ENCODE assay signal across 9 cellular contexts in the genomic region with DNA sequence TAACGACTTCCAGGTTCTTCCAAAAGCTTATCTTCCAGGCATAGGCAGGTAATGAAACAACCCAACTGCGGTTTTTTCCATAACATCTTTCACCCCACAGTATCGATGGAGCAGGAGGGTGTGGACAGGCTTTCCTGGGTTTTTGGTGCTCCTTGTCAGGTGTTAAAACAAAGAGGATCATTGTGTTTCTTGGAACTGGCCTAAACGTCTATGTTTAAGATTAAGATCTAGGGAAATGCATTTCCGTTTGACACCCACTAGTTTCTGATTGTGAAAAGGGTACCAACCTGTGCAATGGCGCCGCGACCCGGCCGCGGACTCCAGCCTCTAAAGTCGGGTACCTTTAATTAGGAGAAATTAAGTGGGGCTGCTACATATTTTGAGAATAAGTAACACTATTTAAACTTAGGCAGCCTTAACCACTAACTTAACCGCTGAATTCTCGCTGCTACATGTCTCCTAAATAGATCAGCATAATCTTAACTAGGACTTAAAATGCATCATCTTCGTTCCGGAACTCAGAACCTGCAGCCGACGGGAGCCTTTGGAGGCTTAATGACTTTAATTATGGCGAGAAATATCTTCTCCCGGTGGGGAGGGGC. TPM values are rescaled to one million over a fixed set of nuclear protein-coding genes. Genes with fewer than 3 reads are reported as not detected.
DNase-seq lines count a peak whose midpoint lies in the region; ATAC-seq, FAIRE-seq and TF ChIP-seq lines count a peak whose summit lies in the region.
"Had no signal": no experiment of that assay in that cellular context is flagged by ENCODE, and none has a peak within 500 bp of the region (broad histone marks: within the 10 kb centered on the region; RNA-seq: fewer than 3 reads in every experiment).

No MANE protein-coding gene starts in this region.

- SMC1A ChIA-PET in GM12878 (lab: Charles Lee; ENCODE audit: uncharacterized antibody, unreplicated experiment): interaction anchor here (0.6 to 4.7 kb wide), 13 partner anchors 8 to 200 kb away, joined by 3 to 43 read pairs (median 7); no protein-coding TSS in a partner anchor

- TF ChIP-seq EP300 in GM12878 (IDR thresholded peaks at IDR 0.05; ENCODE audit: borderline replicate concordance in 1 of 2, control insufficient read depth in 1 of 2, low read depth in 2 of 2, low read length in 2 of 2): no peak

- H3K9ac ChIP-seq in GM12878 (ENCODE audit: control insufficient read depth, insufficient read depth, low read length): no peak overlapping the region

- H3K4me3 ChIP-seq in GM12878 (no peak overlapping the region), left lung (peak overlapping the region; percentile 28 to 34), thoracic aorta (peak overlapping the region; percentile 70)

- in situ Hi-C loops in GM12878 (cut with MboI): loop anchor here (25.0 kb wide), 1 partner anchor 993 kb away; no protein-coding TSS in a partner anchor

- 10% methylated on average over 20 of the region's 20 CpGs for WGBS in GM12878 (ENCODE audit: insufficient coverage, insufficient replicate concordance, low lambda C conversion rate, missing lambda C conversion rate)

- no peak for TF ChIP-seq POLR2A in GM12878 (IDR thresholded peaks at IDR 0.05; ENCODE audit: low read depth, low read length)

- H3K36me3 ChIP-seq in GM12878 (ENCODE audit: control insufficient read depth in 2 of 2, insufficient read depth in 2 of 2, low read length in 1 of 2) (no peaks in the 10 kb centered on the region; a peak in 1 of 4 replicates), left lung (no peaks in the 10 kb centered on the region), thoracic aorta (no peaks in the 10 kb centered on the region)

- POLR2A ChIA-PET in activated CD4-positive, alpha-beta T cell treated with anti-CD3 and anti-CD28 coated beads, Interleukin-2, amount 10 ng/mL, durations not matched to agents 7 days and 5 days (lab: Charles Lee): no interaction called here
- POLR2A ChIA-PET in GM12878 (lab: Charles Lee): interaction anchor here (0.7 to 1.1 kb wide), 3 partner anchors 14 to 109 kb away, joined by 3 to 4 read pairs (median 4); no protein-coding TSS in a partner anchor

- peaks cover 55% of the 10 kb centered on the region for H3K27me3 Mint-ChIP-seq in activated CD4-positive, alpha-beta T cell treated with anti-CD3 and anti-CD28 coated beads, Interleukin-2, amount 10 ng/mL, durations not matched to agents 7 days and 5 days

- no TSS peak for BruUV-seq in GM12878 (replicated peaks; lab: Mats Ljungman, UMichigan)

- H3K79me2 ChIP-seq in GM12878 (ENCODE audit: control insufficient read depth, insufficient read depth, low read length): no peaks in the 10 kb centered on the region

- ATAC-seq in GM12878: no peak
- peak; percentile 1 for ATAC-seq in left lung
- ATAC-seq in thoracic aorta (ENCODE audit: insufficient number of reproducible peaks, low FRiP score, low read depth): no peak
- ATAC-seq in GM19395 (IDR thresholded peaks at IDR 0.05; ENCODE audit: unreplicated experiment): no peak

- no peak for TF ChIP-seq RAD21 in GM12878 (IDR thresholded peaks at IDR 0.05; ENCODE audit: insufficient read depth, low read depth, low read length)

- TF ChIP-seq CTCF in GM12878 (IDR thresholded peaks at IDR 0.05 in 2 of 3, conservative IDR thresholded peaks at IDR 0.05 in 1 of 3; ENCODE audit: control insufficient read depth in 2 of 3, extremely low read depth in 1 of 3, insufficient read depth in 1 of 3, low read depth in 3 of 3, low read length in 3 of 3) (peak in 1 of 3 experiments; percentile 23; a peak in 3 of 6 replicates), left lung (IDR thresholded peaks at IDR 0.05) (no peak), thoracic aorta (IDR thresholded peaks at IDR 0.05) (no peak), D721Med (IDR thresholded peaks at IDR 0.05; ENCODE audit: insufficient read depth, missing control alignments) (no peak)

- H3K9me3 Mint-ChIP-seq in activated CD4-positive, alpha-beta T cell treated with anti-CD3 and anti-CD28 coated beads, Interleukin-2, amount 10 ng/mL, durations not matched to agents 7 days and 5 days: no peaks in the 10 kb centered on the region

- H3K27ac Mint-ChIP-seq in activated CD4-positive, alpha-beta T cell treated with anti-CD3 and anti-CD28 coated beads, Interleukin-2, amount 10 ng/mL, durations not matched to agents 7 days and 5 days: no peak overlapping the region

- H3K9me3 ChIP-seq in GM12878 (replicated peaks; ENCODE audit: control insufficient read depth, insufficient read depth, low read length) (no peaks in the 10 kb centered on the region), left lung (no peaks in the 10 kb centered on the region), thoracic aorta (no peaks in the 10 kb centered on the region)

- H3K27me3 ChIP-seq in GM12878 (replicated peaks in 1 of 2; ENCODE audit: control insufficient read depth in 2 of 2, insufficient read depth in 2 of 2, low read length in 1 of 2) (0 out of 4 replicates have a peak, but pooled peaks cover 0 to 6% of the 10 kb centered on the region in 2 experiments), left lung (peaks cover 0 to 36% of the 10 kb centered on the region in 2 donors), thoracic aorta (replicated peaks; ENCODE audit: insufficient read depth) (no peaks in the 10 kb centered on the region)

- peaks cover 3% of the 10 kb centered on the region; the same call in 1 of the 2 replicates for H4K20me1 ChIP-seq in GM12878 (ENCODE audit: control insufficient read depth, insufficient read depth)

- no peak overlapping the region for H2AFZ ChIP-seq in GM12878 (ENCODE audit: control insufficient read depth, low read depth, low read length)

- no peaks in the 10 kb centered on the region for H3K36me3 Mint-ChIP-seq in activated CD4-positive, alpha-beta T cell treated with anti-CD3 and anti-CD28 coated beads, Interleukin-2, amount 10 ng/mL, durations not matched to agents 7 days and 5 days (ENCODE audit: low read depth)

- FAIRE-seq in GM12878 (lab: Jason Lieb, UNC): no peak
- no peak for FAIRE-seq in D721Med (lab: Jason Lieb, UNC)

- H3K27ac ChIP-seq in GM12878 (ENCODE audit: control insufficient read depth, insufficient read depth) (no peak overlapping the region), left lung (peak overlapping the region; percentile 81 to 95), thoracic aorta (peak overlapping the region; percentile 81 to 93)

- H3K4me3 Mint-ChIP-seq in activated CD4-positive, alpha-beta T cell treated with anti-CD3 and anti-CD28 coated beads, Interleukin-2, amount 10 ng/mL, durations not matched to agents 7 days and 5 days: no peak overlapping the region

- no peaks in the 10 kb centered on the region for H3K4me1 ChIP-seq in GM12878 (ENCODE audit: control insufficient read depth, insufficient read depth, low read length)
- H3K4me1 ChIP-seq in left lung: peaks cover 15 to 36% of the 10 kb centered on the region in 2 donors
- H3K4me1 ChIP-seq in thoracic aorta (ENCODE audit: control insufficient read depth in 1 of 2, low read depth in 2 of 2): peaks cover 18 to 37% of the 10 kb centered on the region in 2 donors

- intact Hi-C loops in GM12878 (cut with micrococcal nuclease; ENCODE audit: unreplicated experiment): loop anchor here (5.0 kb wide), 1 partner anchor 123 kb away; no protein-coding TSS in a partner anchor
- intact Hi-C loops in left lung (cut with DNase I): no loop called here

- H3K4me2 ChIP-seq in GM12878 (ENCODE audit: control insufficient read depth, insufficient read depth): no peak overlapping the region

- CTCF ChIA-PET in activated CD4-positive, alpha-beta T cell treated with anti-CD3 and anti-CD28 coated beads, Interleukin-2, amount 10 ng/mL, durations not matched to agents 7 days and 5 days (lab: Charles Lee): interaction anchor here (2.4 kb wide), 1 partner anchor 11 kb away, joined by 5 read pairs; no protein-coding TSS in a partner anchor
- CTCF ChIA-PET in GM12878 (lab: Yijun Ruan, JAX): interaction anchor here (1.2 to 7.4 kb wide), 9 partner anchors 9 to 174 kb away, joined by 4 to 63 read pairs (median 6); no protein-coding TSS in a partner anchor

- H3K4me1 Mint-ChIP-seq in activated CD4-positive, alpha-beta T cell treated with anti-CD3 and anti-CD28 coated beads, Interleukin-2, amount 10 ng/mL, durations not matched to agents 7 days and 5 days: peaks cover 7% of the 10 kb centered on the region

- RAD21 ChIA-PET in GM12878 (lab: Charles Lee; ENCODE audit: unreplicated experiment): interaction anchor here (0.6 to 4.0 kb wide), 15 partner anchors 10 to 174 kb away, joined by 3 to 21 read pairs (median 6); no protein-coding TSS in a partner anchor

- peak; percentile 8 for DNase-seq in activated CD4-positive, alpha-beta T cell treated with anti-CD3 and anti-CD28 coated beads, Interleukin-2, amount 10 ng/mL, durations not matched to agents 7 days and 5 days
- no peak for DNase-seq in activated CD4-positive, alpha-beta T cell treated with anti-CD3 and anti-CD28 coated beads, Interleukin-2, amount 50 U/mL, for 1 hour
- no peak for DNase-seq in GM12878 (ENCODE audit: low read depth, low spot score)
- no peak for DNase-seq in left lung
- DNase-seq in thoracic aorta (ENCODE audit: low spot score): no peak
- DNase-seq in epidermal melanocyte (ENCODE audit: insufficient read length, low spot score): no peak
- no peak for DNase-seq in D721Med (ENCODE audit: insufficient read length, low spot score)

RNA-seq across cellular contexts. Expression of gene C22orf31, which starts 31.5 kb away (rescaled TPM):
- total RNA-seq in activated CD4-positive, alpha-beta T cell treated with anti-CD3 and anti-CD28 coated beads, Interleukin-2, amount 10 ng/mL, durations not matched to agents 7 days and 5 days: not detected
- not detected in 2 replicates for total RNA-seq in GM12878 (2013; cell fraction: nucleolus; rRNA removed)
- total RNA-seq in GM12878 (2014; rRNA removed) (not detected in 2 replicates), GM12878 (2014; rRNA removed; fragmentation: Illumina TruSeq; extraction: Trizol) (not detected in 2 replicates), GM12878 (2021) (not detected in 2 replicates), left lung (under 1 TPM in 1 of 2 donors, not detected in 1; 0.29 TPM), thoracic aorta (not detected)
- polyA plus RNA-seq in GM12878 (2011; ENCODE audit: low read depth): not detected
- polyA plus RNA-seq in GM12878 (2011; rRNA removed) (not detected in 2 replicates), GM12878 (2014; fragmentation: Illumina TruSeq; extraction: Trizol) (not detected in 2 replicates), GM12878 (2014; fragmentation: Nextera tagmentation; extraction: Ambion mirVana) (not detected), GM12878 (2014; rRNA removed) (not detected in 2 replicates), GM12878 (2016; fragmentation: Nextera tagmentation; extraction: Ambion mirVana) (not detected)
- polyA plus RNA-seq in GM12878 (2011; cell fraction: cytosol; rRNA removed): 0.06 TPM in 1 of 2 replicates, not detected in the other
- polyA plus RNA-seq in GM12878 (2011; cell fraction: nucleus; rRNA removed): not detected in 2 replicates
- not detected in 2 replicates for polyA plus RNA-seq in GM12878 (2012)
- not detected in 2 replicates for polyA minus RNA-seq in GM12878 (2011; rRNA and poly(A)+ RNA removed)
- not detected in 2 replicates for polyA minus RNA-seq in GM12878 (2011; cell fraction: cytosol; rRNA and poly(A)+ RNA removed)
- polyA minus RNA-seq in GM12878 (2011; cell fraction: nucleus; rRNA and poly(A)+ RNA removed): not detected in 2 replicates
- total RNA-seq: Daoy had no signal

RNA-seq across cellular contexts. Expression of gene KREMEN1, which starts 42.7 kb away (rescaled TPM):
- under 1 TPM in 1 of 2 experiments, not detected in 1; 0.15 TPM for total RNA-seq in activated CD4-positive, alpha-beta T cell treated with anti-CD3 and anti-CD28 coated beads, Interleukin-2, amount 10 ng/mL, durations not matched to agents 7 days and 5 days
- total RNA-seq in GM12878 (2013; cell fraction: nucleolus; rRNA removed): 1.3 TPM in 2 replicates
- 0.17 and 0.27 TPM in 2 replicates for total RNA-seq in GM12878 (2014; rRNA removed)
- 0.13 and 0.14 TPM in 2 replicates for total RNA-seq in GM12878 (2014; rRNA removed; fragmentation: Illumina TruSeq; extraction: Trizol)
- total RNA-seq in GM12878 (2021): 0.40 and 0.46 TPM in 2 replicates
- 0.21 TPM for polyA plus RNA-seq in GM12878 (2011; ENCODE audit: low read depth)
- 1.8 and 2.5 TPM in 2 replicates for polyA plus RNA-seq in GM12878 (2011; rRNA removed)
- 3.0 and 3.5 TPM in 2 replicates for polyA plus RNA-seq in GM12878 (2011; cell fraction: cytosol; rRNA removed)
- 1.2 and 2.0 TPM in 2 replicates for polyA plus RNA-seq in GM12878 (2011; cell fraction: nucleus; rRNA removed)
- 0.27 and 0.47 TPM in 2 replicates for polyA plus RNA-seq in GM12878 (2012)
- 0.05 and 0.59 TPM in 2 replicates for polyA plus RNA-seq in GM12878 (2014; fragmentation: Illumina TruSeq; extraction: Trizol)
- polyA plus RNA-seq in GM12878 (2014; fragmentation: Nextera tagmentation; extraction: Ambion mirVana): under 1 TPM; 0.10 to 0.11 TPM
- 0.37 and 0.74 TPM in 2 replicates for polyA plus RNA-seq in GM12878 (2014; rRNA removed)
- under 1 TPM in 1 of 2 experiments, not detected in 1; 0.20 TPM for polyA plus RNA-seq in GM12878 (2016; fragmentation: Nextera tagmentation; extraction: Ambion mirVana)
- polyA minus RNA-seq in GM12878 (2011; rRNA and poly(A)+ RNA removed): 4.3 and 5.2 TPM in 2 replicates
- 1.9 and 2.7 TPM in 2 replicates for polyA minus RNA-seq in GM12878 (2011; cell fraction: cytosol; rRNA and poly(A)+ RNA removed)
- polyA minus RNA-seq in GM12878 (2011; cell fraction: nucleus; rRNA and poly(A)+ RNA removed): 1.2 and 2.2 TPM in 2 replicates
- 10 to 100 TPM; 24.6 to 42.3 TPM for total RNA-seq in left lung
- total RNA-seq in thoracic aorta: 10 to 100 TPM in 1 of 2 donors, 1 to 10 TPM in 1; 8.4 to 13.9 TPM

Comparison
In these comparisons a context has a peak if more than half of its experiments do, and no peak if none do; other contexts are left out.
1. RNA of gene KREMEN1, which starts 42.7 kb away (total RNA-seq): 24.6 to 42.3 TPM in left lung and 8.4 to 13.9 TPM in thoracic aorta; 0.13 to 1.3 TPM in GM12878 and 0.15 TPM in activated CD4-positive, alpha-beta T cell treated with anti-CD3 and anti-CD28 coated beads, Interleukin-2, amount 10 ng/mL, durations not matched to agents 7 days and 5 days; every median in the first group is over 4 times any median in the second.